Comparison of ENCODE assay signal across 7 cellular contexts in genomic region chr15:79478108-79478507, GRCh38.
"Had no signal": no experiment of that assay in that cellular context is flagged by ENCODE, and none has a peak within 500 bp of the region (broad histone marks: within the 10 kb centered on the region; RNA-seq: fewer than 3 reads in every experiment).

No MANE protein-coding gene starts in this region.

- FAIRE-seq: H1, H54, HepG2 had no signal

- H3K4me3 ChIP-seq: GM23338 had no signal

- H3K27ac ChIP-seq: HL-60 had no signal

- DNase-seq: H9, HCEC 1CT had no signal
